In the genomic region with DNA sequence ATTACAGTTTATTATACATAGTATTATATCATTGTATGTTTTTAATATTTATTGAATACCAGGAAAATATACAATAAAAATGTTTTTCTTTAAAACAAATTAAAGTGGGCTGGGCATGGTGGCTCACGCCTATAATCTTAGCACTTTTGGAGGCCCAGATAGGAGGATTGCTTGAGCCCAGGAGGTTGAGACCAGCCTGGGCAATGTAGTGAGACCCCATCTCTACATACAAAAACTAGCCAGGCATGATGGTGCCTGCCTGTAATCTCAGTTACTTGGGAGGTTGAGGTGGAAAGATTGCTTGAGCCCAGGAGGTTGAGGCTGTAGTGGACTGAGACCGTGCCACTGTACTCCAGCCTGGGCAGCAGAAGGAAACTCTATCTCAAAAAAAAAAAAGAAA, we compare ENCODE assay signal across 1 cellular context.
A peak's percentile ranks its signal among the peaks of the same experiment; 100 is the strongest.
TF ChIP-seq lines count a peak whose summit lies in the region.

No MANE protein-coding gene starts in this region.

TF ChIP-seq in HEK293, 187 proteins besides CTCF, POLR2A, EP300 and RAD21 (continued from another document):
- TF ChIP-seq, protein P1, sequence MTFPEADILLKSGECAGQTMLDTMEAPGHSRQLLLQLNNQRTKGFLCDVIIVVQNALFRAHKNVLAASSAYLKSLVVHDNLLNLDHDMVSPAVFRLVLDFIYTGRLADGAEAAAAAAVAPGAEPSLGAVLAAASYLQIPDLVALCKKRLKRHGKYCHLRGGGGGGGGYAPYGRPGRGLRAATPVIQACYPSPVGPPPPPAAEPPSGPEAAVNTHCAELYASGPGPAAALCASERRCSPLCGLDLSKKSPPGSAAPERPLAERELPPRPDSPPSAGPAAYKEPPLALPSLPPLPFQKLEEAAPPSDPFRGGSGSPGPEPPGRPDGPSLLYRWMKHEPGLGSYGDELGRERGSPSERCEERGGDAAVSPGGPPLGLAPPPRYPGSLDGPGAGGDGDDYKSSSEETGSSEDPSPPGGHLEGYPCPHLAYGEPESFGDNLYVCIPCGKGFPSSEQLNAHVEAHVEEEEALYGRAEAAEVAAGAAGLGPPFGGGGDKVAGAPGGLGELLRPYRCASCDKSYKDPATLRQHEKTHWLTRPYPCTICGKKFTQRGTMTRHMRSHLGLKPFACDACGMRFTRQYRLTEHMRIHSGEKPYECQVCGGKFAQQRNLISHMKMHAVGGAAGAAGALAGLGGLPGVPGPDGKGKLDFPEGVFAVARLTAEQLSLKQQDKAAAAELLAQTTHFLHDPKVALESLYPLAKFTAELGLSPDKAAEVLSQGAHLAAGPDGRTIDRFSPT (tag by site-specific recombination; IDR thresholded peaks at IDR 0.05): no peak
- TF ChIP-seq HOXC10 (CRISPR knock-in tag; IDR thresholded peaks at IDR 0.05) (no peak), ZNF121 (tag by site-specific recombination; IDR thresholded peaks at IDR 0.05) (0 out of 2 replicates have a peak, but pooled peaks have one; percentile 15)
